In genomic region chr12:93448796-93449195, GRCh38 we compare ENCODE assay signal across 13 cellular contexts. TPM values are rescaled to one million over a fixed set of nuclear protein-coding genes. Genes with fewer than 3 reads are reported as not detected.
DNase-seq lines count a peak whose midpoint lies in the region; ATAC-seq, FAIRE-seq and TF ChIP-seq lines count a peak whose summit lies in the region.
"Had no signal": no experiment of that assay in that cellular context is flagged by ENCODE, and none has a peak within 500 bp of the region (broad histone marks: within the 10 kb centered on the region; RNA-seq: fewer than 3 reads in every experiment).

No MANE protein-coding gene starts in this region.

- no peak for ATAC-seq in Right ventricle myocardium inferior
- peak; percentile 4 for ATAC-seq in HG03521 (IDR thresholded peaks at IDR 0.05; ENCODE audit: unreplicated experiment)

- no peaks in the 10 kb centered on the region for H3K27me3 ChIP-seq in left ventricle myocardium inferior (ENCODE audit: low read depth)
- H3K27me3 ChIP-seq in bronchial epithelial cell (ENCODE audit: control insufficient read depth, insufficient read depth, low read length), result no peaks in the 10 kb centered on the region
- H3K27me3 ChIP-seq in stomach, result no peaks in the 10 kb centered on the region
- H3K27me3 ChIP-seq: esophagus muscularis mucosa, heart left ventricle had no signal

- no peak for TF ChIP-seq POLR2A in stomach (IDR thresholded peaks at IDR 0.05)

- intact Hi-C loops in Right ventricle myocardium inferior (cut with DNase I), result no loop called here
- intact Hi-C loops in left ventricle myocardium inferior (cut with micrococcal nuclease), result no loop called here
- intact Hi-C loops in stomach (cut with DNase I; ENCODE audit: low total_unique reads), result no loop called here

- no peak for TF ChIP-seq EP300 in stomach (IDR thresholded peaks at IDR 0.05)

- H3K9me3 ChIP-seq in left ventricle myocardium inferior (replicated peaks) (no peaks in the 10 kb centered on the region), stomach (no peaks in the 10 kb centered on the region)
- H3K9me3 ChIP-seq: esophagus muscularis mucosa, heart left ventricle had no signal

- 23 to 50% (median 37%) methylated on average over 5 of the region's 5 CpGs for WGBS in stomach, 5 donors

- H3K4me3 ChIP-seq in left ventricle myocardium inferior (no peak overlapping the region), bronchial epithelial cell (ENCODE audit: low read depth, low read length) (no peak overlapping the region), stomach (no peak overlapping the region)
- H3K4me3 ChIP-seq: esophagus muscularis mucosa, heart left ventricle had no signal

- no peak for TF ChIP-seq CTCF in left ventricle myocardium inferior (IDR thresholded peaks at IDR 0.05; ENCODE audit: borderline replicate concordance)
- TF ChIP-seq CTCF in bronchial epithelial cell (IDR thresholded peaks at IDR 0.05; ENCODE audit: insufficient read depth, low read length, severe bottlenecking), result no peak
- TF ChIP-seq CTCF in stomach (IDR thresholded peaks at IDR 0.05), result no peak

- no peak for FAIRE-seq in bronchial epithelial cell (lab: Jason Lieb, UNC)

- H3K36me3 ChIP-seq in left ventricle myocardium inferior, result no peaks in the 10 kb centered on the region
- H3K36me3 ChIP-seq in bronchial epithelial cell (ENCODE audit: control insufficient read depth, insufficient read depth, low read length), result no peaks in the 10 kb centered on the region
- no peaks in the 10 kb centered on the region for H3K36me3 ChIP-seq in stomach
- H3K36me3 ChIP-seq: esophagus muscularis mucosa, heart left ventricle had no signal

- H3K4me1 ChIP-seq in left ventricle myocardium inferior (no peaks in the 10 kb centered on the region), stomach (no peaks in the 10 kb centered on the region)
- H3K4me1 ChIP-seq: esophagus muscularis mucosa, heart left ventricle had no signal

- no peak overlapping the region for H3K27ac ChIP-seq in left ventricle myocardium inferior (replicated peaks)
- H3K27ac ChIP-seq in stomach, result peak overlapping the region in 3 of 5 donors; percentile 22 to 30 (median 23)
- H3K27ac ChIP-seq: esophagus muscularis mucosa, heart left ventricle had no signal

- DNase-seq in Right ventricle myocardium inferior (ENCODE audit: missing footprints) (peak; percentile 5), left ventricle myocardium inferior (no peak), bronchial epithelial cell (ENCODE audit: low read depth) (peak; percentile 61), stomach (peak; percentile 81), NCI-H128 (lab: John Stamatoyannopoulos, UW; ENCODE audit: unreplicated experiment) (no peak), CD1c-positive myeloid dendritic cell (ENCODE audit: extremely low spot score) (no peak), cerebellar cortex (ENCODE audit: low spot score) (no peak)
- DNase-seq: activated CD4-positive, alpha-beta T cell treated with anti-CD3 and anti-CD28 coated beads for 48 hours; activated T-cell treated with anti-CD3 and anti-CD28 coated beads, Interleukin-2, amount 50 U/mL, for 24 hours; heart left ventricle; NCI-H1105 treated with DMSO at 0.1 percent for 48 hours had no signal

RNA-seq across cellular contexts. Expression of gene UBE2N, which starts 7.0 kb away (rescaled TPM):
- total RNA-seq in Right ventricle myocardium inferior, result 87.1 TPM
- 86.3 TPM for total RNA-seq in left ventricle myocardium inferior
- 22.9 and 73.1 TPM in 2 replicates for total RNA-seq in bronchial epithelial cell
- total RNA-seq in stomach, result 10 to 100 TPM in 4 of 5 donors, 1 to 10 TPM in 1; 6.1 to 47.4 (median 17.9) TPM
- 10 to 100 TPM; 38.8 to 65.7 (median 63.7) TPM for polyA plus RNA-seq in stomach

RNA-seq across cellular contexts. Expression of gene MRPL42, which starts 18.5 kb away (rescaled TPM):
- total RNA-seq in Right ventricle myocardium inferior, result 41.5 TPM
- 47.0 TPM for total RNA-seq in left ventricle myocardium inferior
- total RNA-seq in bronchial epithelial cell, result 82.1 and 131 TPM in 2 replicates
- total RNA-seq in stomach, result 10 to 100 TPM in 3 of 5 donors, 1 to 10 TPM in 2; 3.5 to 90.1 (median 13.5) TPM
- 10 to 100 TPM; 27.8 to 44.8 (median 34.5) TPM for polyA plus RNA-seq in stomach

Comparison
In these comparisons a context has a peak if more than half of its experiments do, and no peak if none do; other contexts are left out.
1. DNase-seq: peak in Right ventricle myocardium inferior (single experiment), bronchial epithelial cell (single experiment) and stomach (single experiment); none in left ventricle myocardium inferior (single experiment), NCI-H128 (single experiment), CD1c-positive myeloid dendritic cell (single experiment) and cerebellar cortex (single experiment).